Comparison of ENCODE assay signal across 20 cellular contexts in the genomic region with DNA sequence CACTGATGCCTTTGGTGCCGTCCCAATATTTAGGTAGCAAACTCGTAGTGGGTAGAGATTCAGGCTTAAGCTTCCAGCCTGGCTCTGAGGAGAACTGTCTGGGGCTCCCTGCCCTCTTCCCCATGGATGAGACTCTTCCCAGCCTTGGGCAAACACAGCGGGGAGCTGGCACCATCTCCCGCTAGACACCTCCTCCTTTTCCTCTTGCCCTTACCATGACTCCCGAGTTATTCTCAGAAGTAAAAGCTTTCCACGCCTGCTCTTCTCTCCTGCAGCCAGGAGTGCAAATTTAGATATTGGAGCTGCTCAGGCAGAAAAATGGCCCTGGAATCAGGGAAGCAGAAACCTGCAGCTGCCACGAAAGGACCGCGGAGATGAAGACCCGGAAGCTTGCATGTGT. TPM values are rescaled to one million over a fixed set of nuclear protein-coding genes. Genes with fewer than 3 reads are reported as not detected.
DNase-seq lines count a peak whose midpoint lies in the region; ATAC-seq lines count a peak whose summit lies in the region.
"Had no signal": no experiment of that assay in that cellular context is flagged by ENCODE, and none has a peak within 500 bp of the region (broad histone marks: within the 10 kb centered on the region; RNA-seq: fewer than 3 reads in every experiment).

No MANE protein-coding gene starts in this region.

- H3K4me1 ChIP-seq in ES-I3 (ENCODE audit: insufficient read depth, low read length) (no peaks in the 10 kb centered on the region), endocrine pancreas (ENCODE audit: control insufficient read depth, insufficient read depth, low read length) (no peaks in the 10 kb centered on the region)
- H3K4me1 ChIP-seq: Caco-2 had no signal

- no peaks in the 10 kb centered on the region for H3K9me3 Mint-ChIP-seq in activated T-cell treated with anti-CD3 and anti-CD28 coated beads, Interleukin-2, amount 50 U/mL, for 4 hours
- H3K9me3 Mint-ChIP-seq: CD4-positive, alpha-beta memory T cell; T-cell had no signal

- peaks cover 16% of the 10 kb centered on the region for H3K27me3 Mint-ChIP-seq in activated T-cell treated with anti-CD3 and anti-CD28 coated beads, Interleukin-2, amount 50 U/mL, for 4 hours (ENCODE audit: low read depth)

- DNase-seq in DMS53 (lab: John Stamatoyannopoulos, UW): peak; percentile 44
- no peak for DNase-seq in DMS53 treated with DMSO at 0.1 percent for 48 hours (lab: John Stamatoyannopoulos, UW; ENCODE audit: unreplicated experiment)
- peak; percentile 52 for DNase-seq in NCI-H2171 (lab: John Stamatoyannopoulos, UW)
- no peak for DNase-seq in activated CD8-positive, alpha-beta memory T cell treated with anti-CD3 and anti-CD28 coated beads, Interleukin-2, amount 50 U/mL, for 48 hours
- no peak for DNase-seq in T-helper 2 cell
- no peak for DNase-seq in activated T-cell treated with anti-CD3 and anti-CD28 coated beads, Interleukin-2, amount 50 U/mL, for 4 hours
- DNase-seq: 8988T; Caco-2; CD4-positive, alpha-beta memory T cell; EL; Kasumi-1; NCI-H1436; NCI-H2107; NCI-H526 treated with DMSO at 0.1 percent for 48 hours; T-cell had no signal

- H3K36me3 Mint-ChIP-seq in activated T-cell treated with anti-CD3 and anti-CD28 coated beads, Interleukin-2, amount 50 U/mL, for 4 hours (ENCODE audit: insufficient read depth): no peaks in the 10 kb centered on the region
- H3K36me3 Mint-ChIP-seq: CD4-positive, alpha-beta memory T cell; T-cell had no signal

- H3K9me3 ChIP-seq in ES-I3 (ENCODE audit: control insufficient read depth, insufficient read depth, low read length) (no peaks in the 10 kb centered on the region), endocrine pancreas (ENCODE audit: control insufficient read depth, low read length) (no peaks in the 10 kb centered on the region)
- H3K9me3 ChIP-seq: BLaER1 treated with 17β-estradiol and CSF1 and Interleukin-3, amounts not matched to agents 10 nM and 100 nM; Caco-2 had no signal

- no peaks in the 10 kb centered on the region for H3K27me3 ChIP-seq in endocrine pancreas (ENCODE audit: control insufficient read depth, insufficient read depth, low read length)
- H3K27me3 ChIP-seq: BLaER1 treated with 17β-estradiol and CSF1 and Interleukin-3, amounts not matched to agents 10 nM and 100 nM had no signal

- no peaks in the 10 kb centered on the region for H3K4me1 Mint-ChIP-seq in activated T-cell treated with anti-CD3 and anti-CD28 coated beads, Interleukin-2, amount 50 U/mL, for 4 hours (ENCODE audit: low read depth)
- H3K4me1 Mint-ChIP-seq: CD4-positive, alpha-beta memory T cell; T-cell had no signal

- peak overlapping the region; percentile 5; the same call in 1 of the 2 replicates for H3K9ac ChIP-seq in ES-I3 (ENCODE audit: low read depth, low read length)
- H3K9ac ChIP-seq in endocrine pancreas (ENCODE audit: control insufficient read depth, insufficient read depth, low read length): peak overlapping the region; percentile 69
- H3K9ac ChIP-seq: BLaER1 treated with 17β-estradiol and CSF1 and Interleukin-3, amounts not matched to agents 10 nM and 100 nM had no signal

- H3K4me3 ChIP-seq in endocrine pancreas (ENCODE audit: control insufficient read depth, insufficient read depth, low read length): peak overlapping the region; percentile 38
- H3K4me3 ChIP-seq: BLaER1 treated with 17β-estradiol and CSF1 and Interleukin-3, amounts not matched to agents 10 nM and 100 nM had no signal

- H3K36me3 ChIP-seq in ES-I3 (ENCODE audit: insufficient read depth, low read length) (no peaks in the 10 kb centered on the region), endocrine pancreas (ENCODE audit: control insufficient read depth, insufficient read depth, low read length) (no peaks in the 10 kb centered on the region)
- H3K36me3 ChIP-seq: BLaER1 treated with 17β-estradiol and CSF1 and Interleukin-3, amounts not matched to agents 10 nM and 100 nM had no signal

- H3K4me3 Mint-ChIP-seq in activated T-cell treated with anti-CD3 and anti-CD28 coated beads, Interleukin-2, amount 50 U/mL, for 4 hours: no peak overlapping the region
- H3K4me3 Mint-ChIP-seq: CD4-positive, alpha-beta memory T cell; T-cell had no signal

- no peak for ATAC-seq in activated T-cell treated with anti-CD3 and anti-CD28 coated beads, Interleukin-2, amount 50 U/mL, for 4 hours
- ATAC-seq: Panc1, SK-N-SH treated with all-trans-retinoic acid at 6 μM for 48 hours, T-cell had no signal

RNA-seq across cellular contexts. Expression of a gene that starts 45.6 kb away (rescaled TPM):
- 100 to 1,000 TPM; 145 to 156 (median 146) TPM for total RNA-seq in activated T-cell treated with anti-CD3 and anti-CD28 coated beads, Interleukin-2, amount 50 U/mL, for 4 hours

Comparison
In these comparisons a context has a peak if more than half of its experiments do, and no peak if none do; other contexts are left out.
1. DNase-seq: peak in DMS53 (single experiment) and NCI-H2171 (single experiment); none in DMS53 treated with DMSO at 0.1 percent for 48 hours (single experiment), activated CD8-positive, alpha-beta memory T cell treated with anti-CD3 and anti-CD28 coated beads, Interleukin-2, amount 50 U/mL, for 48 hours (single experiment), T-helper 2 cell (0 of 5) and activated T-cell treated with anti-CD3 and anti-CD28 coated beads, Interleukin-2, amount 50 U/mL, for 4 hours (single experiment).